Comparison of ENCODE assay signal across 10 cellular contexts in genomic region chr1:57422271-57423134, GRCh38. TPM values are rescaled to one million over a fixed set of nuclear protein-coding genes. Genes with fewer than 3 reads are reported as not detected.
DNase-seq lines count a peak whose midpoint lies in the region; ATAC-seq and TF ChIP-seq lines count a peak whose summit lies in the region.
"Had no signal": no experiment of that assay in that cellular context is flagged by ENCODE, and none has a peak within 500 bp of the region (broad histone marks: within the 10 kb centered on the region; RNA-seq: fewer than 3 reads in every experiment).

No MANE protein-coding gene starts in this region.

- no peak overlapping the region for H2AFZ ChIP-seq in osteoblast (ENCODE audit: low read length)

- no peak for ATAC-seq in HG02840 (IDR thresholded peaks at IDR 0.05; ENCODE audit: low FRiP score, unreplicated experiment)
- ATAC-seq in activated naive CD4-positive, alpha-beta T cell treated with anti-CD3 and anti-CD28 coated beads, Interleukin-2, amount 50 U/mL, for 72 hours = no peak

- H3K27ac ChIP-seq in esophagus squamous epithelium = no peak overlapping the region
- H3K27ac ChIP-seq in osteoblast (ENCODE audit: low read depth, low read length) = no peak overlapping the region

- H3K27ac Mint-ChIP-seq in activated naive CD4-positive, alpha-beta T cell treated with anti-CD3 and anti-CD28 coated beads, Interleukin-2, amount 50 U/mL, for 72 hours = no peak overlapping the region
- H3K27ac Mint-ChIP-seq: activated naive CD8-positive, alpha-beta T cell treated with anti-CD3 and anti-CD28 coated beads for 36 hours had no signal

- H3K36me3 Mint-ChIP-seq in activated naive CD4-positive, alpha-beta T cell treated with anti-CD3 and anti-CD28 coated beads, Interleukin-2, amount 50 U/mL, for 72 hours = peaks cover 0 to 29% of the 10 kb centered on the region in 2 donors
- H3K36me3 Mint-ChIP-seq: activated naive CD8-positive, alpha-beta T cell treated with anti-CD3 and anti-CD28 coated beads for 36 hours had no signal

- no peaks in the 10 kb centered on the region for H3K79me2 ChIP-seq in osteoblast (ENCODE audit: insufficient read depth, low read length)

- no peak for TF ChIP-seq CTCF in esophagus squamous epithelium (IDR thresholded peaks at IDR 0.05)
- no peak for TF ChIP-seq CTCF in osteoblast (IDR thresholded peaks at IDR 0.05; ENCODE audit: extremely low read depth, low read depth, low read length)

- intact Hi-C loops in esophagus squamous epithelium (cut with DNase I) = no loop called here

- H3K9me3 Mint-ChIP-seq in activated naive CD4-positive, alpha-beta T cell treated with anti-CD3 and anti-CD28 coated beads, Interleukin-2, amount 50 U/mL, for 72 hours = peaks cover 0 to 4% of the 10 kb centered on the region in 2 donors
- H3K9me3 Mint-ChIP-seq: activated naive CD8-positive, alpha-beta T cell treated with anti-CD3 and anti-CD28 coated beads for 36 hours had no signal

- H3K27me3 ChIP-seq in esophagus squamous epithelium (peaks cover 3 to 92% (median 13%) of the 10 kb centered on the region in 4 donors), osteoblast (ENCODE audit: insufficient read depth, low read length) (peaks cover 22% of the 10 kb centered on the region)

- H3K4me2 ChIP-seq in osteoblast (ENCODE audit: insufficient read depth, low read length) = no peak overlapping the region

- H3K36me3 ChIP-seq in esophagus squamous epithelium (no peaks in the 10 kb centered on the region), osteoblast (ENCODE audit: insufficient read depth, low read length) (no peaks in the 10 kb centered on the region)

- no peak for TF ChIP-seq POLR2A in esophagus squamous epithelium (IDR thresholded peaks at IDR 0.05)

- DNase-seq in COLO668 (lab: John Stamatoyannopoulos, UW; ENCODE audit: unreplicated experiment) (peak; percentile 43), NCI-H345 treated with DMSO at 0.1 percent for 48 hours (lab: John Stamatoyannopoulos, UW; ENCODE audit: unreplicated experiment) (peak; percentile 49), esophagus squamous epithelium (lab: John Stamatoyannopoulos, UW) (no peak), occipital lobe (lab: John Stamatoyannopoulos, UW) (peak; percentile 30), NCI-H2107 treated with DMSO at 0.1 percent for 48 hours (lab: John Stamatoyannopoulos, UW; ENCODE audit: unreplicated experiment) (no peak), osteoblast (ENCODE audit: insufficient read length, low spot score, missing footprints) (no peak)
- DNase-seq in activated naive CD4-positive, alpha-beta T cell treated with anti-CD3 and anti-CD28 coated beads, Interleukin-2, amount 50 U/mL, for 72 hours (ENCODE audit: low spot score in 2 of 2) = no peak
- DNase-seq: activated naive CD8-positive, alpha-beta T cell treated with anti-CD3 and anti-CD28 coated beads for 36 hours; NCI-H1436 had no signal

- 0 to 2% methylated on average over 24 to 28 of the region's 66 CpGs for WGBS in esophagus squamous epithelium, 2 donors

- H3K4me1 ChIP-seq in esophagus squamous epithelium = peaks cover 7 to 33% (median 24%) of the 10 kb centered on the region in 3 donors
- no peaks in the 10 kb centered on the region for H3K4me1 ChIP-seq in osteoblast (ENCODE audit: insufficient read depth, low read length)

- peak overlapping the region in 3 of 4 donors; percentile 25 to 54 (median 40) for H3K4me3 ChIP-seq in esophagus squamous epithelium
- H3K4me3 ChIP-seq in osteoblast (ENCODE audit: insufficient read depth, low read length) = no peak overlapping the region

- H3K9me3 ChIP-seq in esophagus squamous epithelium = no peaks in the 10 kb centered on the region
- no peaks in the 10 kb centered on the region for H3K9me3 ChIP-seq in osteoblast (ENCODE audit: low read depth, low read length)

- H4K20me1 ChIP-seq in osteoblast (ENCODE audit: insufficient read depth, low read length) = no peaks in the 10 kb centered on the region

RNA-seq across cellular contexts. Expression of gene DAB1, which starts 1.4 kb away (rescaled TPM):
- under 1 TPM in 1 of 4 donors, not detected in 3; under 0.01 TPM for total RNA-seq in esophagus squamous epithelium
- total RNA-seq in occipital lobe = 45.4 TPM
- total RNA-seq in activated naive CD4-positive, alpha-beta T cell treated with anti-CD3 and anti-CD28 coated beads, Interleukin-2, amount 50 U/mL, for 72 hours = under 1 TPM in 1 of 2 donors, not detected in 1; 0.14 TPM
- not detected in 2 replicates for total RNA-seq in osteoblast
- total RNA-seq: activated naive CD8-positive, alpha-beta T cell treated with anti-CD3 and anti-CD28 coated beads for 36 hours had no signal

Comparison
In these comparisons a context has a peak if more than half of its experiments do, and no peak if none do; other contexts are left out.
1. DNase-seq: peak in COLO668 (single experiment), NCI-H345 treated with DMSO at 0.1 percent for 48 hours (single experiment) and occipital lobe (single experiment); none in esophagus squamous epithelium (single experiment), activated naive CD4-positive, alpha-beta T cell treated with anti-CD3 and anti-CD28 coated beads, Interleukin-2, amount 50 U/mL, for 72 hours (0 of 2), NCI-H2107 treated with DMSO at 0.1 percent for 48 hours (single experiment) and osteoblast (single experiment).
2. RNA of gene DAB1, which starts 1.4 kb away (total RNA-seq): 45.4 TPM in occipital lobe (single experiment); 0.14 TPM in activated naive CD4-positive, alpha-beta T cell treated with anti-CD3 and anti-CD28 coated beads, Interleukin-2, amount 50 U/mL, for 72 hours, under 0.01 TPM in esophagus squamous epithelium and not detected in osteoblast; every median in the first group is over 10 times any median in the second.